20 cellular contexts compared by ENCODE assay signal in the genomic region with DNA sequence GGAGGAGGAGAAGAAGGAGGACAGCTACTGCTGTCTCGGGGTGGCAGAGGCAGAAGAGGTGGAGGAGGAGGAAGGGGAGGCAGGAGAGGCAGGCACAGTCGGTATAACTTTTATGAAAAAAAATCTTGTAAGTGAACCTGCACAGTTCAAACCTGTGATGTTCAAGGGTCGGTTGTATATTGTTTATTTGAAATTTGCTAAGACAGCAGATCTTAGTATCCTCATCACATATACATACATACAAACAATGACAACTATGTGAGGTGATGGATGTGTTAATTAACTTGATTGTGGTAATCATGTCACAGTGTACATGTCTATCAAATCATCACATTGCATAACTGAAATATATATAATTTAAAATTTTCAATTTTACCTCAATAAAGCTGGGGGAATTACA. TPM values are rescaled to one million over a fixed set of nuclear protein-coding genes. Genes with fewer than 3 reads are reported as not detected.
DNase-seq lines count a peak whose midpoint lies in the region; ATAC-seq and TF ChIP-seq lines count a peak whose summit lies in the region.
"Had no signal": no experiment of that assay in that cellular context is flagged by ENCODE, and none has a peak within 500 bp of the region (broad histone marks: within the 10 kb centered on the region; RNA-seq: fewer than 3 reads in every experiment).

No MANE protein-coding gene starts in this region.

- intact Hi-C loops in activated CD8-positive, alpha-beta T cell treated with anti-CD3 and anti-CD28 coated beads for 36 hours (cut with micrococcal nuclease) = no loop called here
- intact Hi-C loops in esophagus muscularis mucosa (cut with DNase I) (no loop called here), stomach (cut with DNase I; ENCODE audit: low total_unique reads) (no loop called here)

- H3K36me3 Mint-ChIP-seq in activated CD8-positive, alpha-beta T cell treated with anti-CD3 and anti-CD28 coated beads for 36 hours (ENCODE audit: low read depth) = peaks cover 44% of the 10 kb centered on the region
- H3K36me3 Mint-ChIP-seq in activated CD8-positive, alpha-beta T cell treated with anti-CD3 and anti-CD28 coated beads, Interleukin-2, amount 10 ng/mL, durations not matched to agents 7 days and 5 days (ENCODE audit: low read depth) = peaks cover 22% of the 10 kb centered on the region
- H3K36me3 Mint-ChIP-seq: natural killer cell treated with Interleukin-12 subunit alpha and Interleukin-12 subunit beta and Interleukin-15 and Interleukin-18, amount 100 ng/mL, for 72 hours had no signal

- H3K4me1 Mint-ChIP-seq in activated CD8-positive, alpha-beta T cell treated with anti-CD3 and anti-CD28 coated beads for 36 hours (ENCODE audit: low read depth) = peaks cover 91% of the 10 kb centered on the region
- H3K4me1 Mint-ChIP-seq in activated CD8-positive, alpha-beta T cell treated with anti-CD3 and anti-CD28 coated beads, Interleukin-2, amount 10 ng/mL, durations not matched to agents 7 days and 5 days (ENCODE audit: low read depth) = peaks cover 77% of the 10 kb centered on the region
- H3K4me1 Mint-ChIP-seq: activated B cell treated with CpG ODN at 0.5 μM for 24 hours had no signal

- H3K36me3 ChIP-seq in RWPE2 (ENCODE audit: low read depth) (peaks cover 90% of the 10 kb centered on the region), esophagus muscularis mucosa (peaks cover 0 to 10% (median 8%) of the 10 kb centered on the region in 4 donors), stomach (peaks cover 0 to 7% (median 2%) of the 10 kb centered on the region in 4 donors)

- peaks cover 100% of the 10 kb centered on the region for H3K4me1 ChIP-seq in RWPE2 (ENCODE audit: insufficient read depth, poor library complexity, severe bottlenecking)
- peaks cover 83 to 100% (median 99%) of the 10 kb centered on the region in 4 donors for H3K4me1 ChIP-seq in esophagus muscularis mucosa
- peaks cover 66 to 100% (median 87%) of the 10 kb centered on the region in 4 donors for H3K4me1 ChIP-seq in stomach

- TF ChIP-seq EP300 in esophagus muscularis mucosa (IDR thresholded peaks at IDR 0.05) (no peak), stomach (IDR thresholded peaks at IDR 0.05) (no peak)

- H3K4me3 Mint-ChIP-seq in activated CD8-positive, alpha-beta T cell treated with anti-CD3 and anti-CD28 coated beads for 36 hours = no peak overlapping the region
- no peak overlapping the region for H3K4me3 Mint-ChIP-seq in activated CD8-positive, alpha-beta T cell treated with anti-CD3 and anti-CD28 coated beads, Interleukin-2, amount 10 ng/mL, durations not matched to agents 7 days and 5 days
- H3K4me3 Mint-ChIP-seq: activated B cell treated with CpG ODN at 0.5 μM for 24 hours; activated T-helper 1 cell treated with anti-CD3 and anti-CD28 coated beads, Interleukin-12 subunit alpha, Interleukin-12 subunit beta, Interleukin-2, Interleukin-4 antibody, amounts not matched to agents 30 ng/mL and 10 ng/mL and 1 ng/mL, durations not matched to agents 14 hours and 24 hours and 36 hours; natural killer cell treated with Interleukin-12 subunit alpha and Interleukin-12 subunit beta and Interleukin-15 and Interleukin-18, amount 100 ng/mL, for 72 hours had no signal

- no peak overlapping the region for H3K4me3 ChIP-seq in RWPE2 (ENCODE audit: severe bottlenecking)
- H3K4me3 ChIP-seq in esophagus muscularis mucosa = no peak overlapping the region
- H3K4me3 ChIP-seq in stomach = no peak overlapping the region
- H3K4me3 ChIP-seq: testis had no signal

- no peaks in the 10 kb centered on the region for H3K9me3 Mint-ChIP-seq in activated CD8-positive, alpha-beta T cell treated with anti-CD3 and anti-CD28 coated beads for 36 hours
- H3K9me3 Mint-ChIP-seq in activated CD8-positive, alpha-beta T cell treated with anti-CD3 and anti-CD28 coated beads, Interleukin-2, amount 10 ng/mL, durations not matched to agents 7 days and 5 days (ENCODE audit: insufficient read depth) = no peaks in the 10 kb centered on the region
- H3K9me3 Mint-ChIP-seq: activated B cell treated with CpG ODN at 0.5 μM for 24 hours; activated T-helper 1 cell treated with anti-CD3 and anti-CD28 coated beads, Interleukin-12 subunit alpha, Interleukin-12 subunit beta, Interleukin-2, Interleukin-4 antibody, amounts not matched to agents 30 ng/mL and 10 ng/mL and 1 ng/mL, durations not matched to agents 14 hours and 24 hours and 36 hours; natural killer cell treated with Interleukin-12 subunit alpha and Interleukin-12 subunit beta and Interleukin-15 and Interleukin-18, amount 100 ng/mL, for 72 hours had no signal

- no peak for ATAC-seq in activated CD8-positive, alpha-beta T cell treated with anti-CD3 and anti-CD28 coated beads for 36 hours
- ATAC-seq in activated CD8-positive, alpha-beta T cell treated with anti-CD3 and anti-CD28 coated beads, Interleukin-2, amount 10 ng/mL, durations not matched to agents 7 days and 5 days = no peak
- ATAC-seq in RWPE2 (ENCODE audit: low read depth) = no peak
- ATAC-seq: natural killer cell treated with Interleukin-12 subunit alpha and Interleukin-12 subunit beta and Interleukin-15 and Interleukin-18, amount 100 ng/mL, for 72 hours; Right ventricle myocardium inferior had no signal

- no peak for TF ChIP-seq POLR2A in esophagus muscularis mucosa (IDR thresholded peaks at IDR 0.05; ENCODE audit: low read depth)
- TF ChIP-seq POLR2A in stomach (IDR thresholded peaks at IDR 0.05) = no peak

- POLR2A ChIA-PET in activated CD8-positive, alpha-beta T cell treated with anti-CD3 and anti-CD28 coated beads for 36 hours (lab: Charles Lee) = interaction anchor here (1.0 to 1.7 kb wide), 3 partner anchors 8 to 85 kb away, joined by 3 to 4 read pairs (median 4); no protein-coding TSS in a partner anchor
- POLR2A ChIA-PET in activated CD8-positive, alpha-beta T cell treated with anti-CD3 and anti-CD28 coated beads, Interleukin-2, amount 10 ng/mL, durations not matched to agents 7 days and 5 days (lab: Charles Lee) = interaction anchor here (1.3 to 2.1 kb wide), 2 partner anchors 9 to 32 kb away, joined by 3 to 18 read pairs; no protein-coding TSS in a partner anchor

- peak overlapping the region; percentile 56 for H3K27ac Mint-ChIP-seq in activated CD8-positive, alpha-beta T cell treated with anti-CD3 and anti-CD28 coated beads for 36 hours
- H3K27ac Mint-ChIP-seq in activated CD8-positive, alpha-beta T cell treated with anti-CD3 and anti-CD28 coated beads, Interleukin-2, amount 10 ng/mL, durations not matched to agents 7 days and 5 days = no peak overlapping the region
- H3K27ac Mint-ChIP-seq: activated B cell treated with CpG ODN at 0.5 μM for 24 hours; activated T-helper 1 cell treated with anti-CD3 and anti-CD28 coated beads, Interleukin-12 subunit alpha, Interleukin-12 subunit beta, Interleukin-2, Interleukin-4 antibody, amounts not matched to agents 30 ng/mL and 10 ng/mL and 1 ng/mL, durations not matched to agents 14 hours and 24 hours and 36 hours; natural killer cell treated with Interleukin-12 subunit alpha and Interleukin-12 subunit beta and Interleukin-15 and Interleukin-18, amount 100 ng/mL, for 72 hours had no signal

- H3K27me3 ChIP-seq in RWPE2 (ENCODE audit: insufficient read depth, poor library complexity, severe bottlenecking) (no peaks in the 10 kb centered on the region), esophagus muscularis mucosa (no peaks in the 10 kb centered on the region), stomach (no peaks in the 10 kb centered on the region)
- H3K27me3 ChIP-seq: testis had no signal

- TF ChIP-seq CTCF in activated CD8-positive, alpha-beta T cell treated with anti-CD3 and anti-CD28 coated beads for 36 hours (IDR thresholded peaks at IDR 0.05) = no peak
- TF ChIP-seq CTCF in RWPE2 (IDR thresholded peaks at IDR 0.05; ENCODE audit: poor library complexity, severe bottlenecking) (no peak), esophagus muscularis mucosa (IDR thresholded peaks at IDR 0.05) (no peak), stomach (IDR thresholded peaks at IDR 0.05) (no peak)

- DNase-seq in activated CD8-positive, alpha-beta T cell treated with anti-CD3 and anti-CD28 coated beads for 36 hours = no peak
- DNase-seq in activated CD8-positive, alpha-beta T cell treated with anti-CD3 and anti-CD28 coated beads, Interleukin-2, amount 10 ng/mL, durations not matched to agents 7 days and 5 days = no peak
- DNase-seq in RWPE2 (ENCODE audit: low spot score) (no peak), esophagus muscularis mucosa (ENCODE audit: extremely low spot score) (no peak), stomach (no peak), A172 (ENCODE audit: low spot score) (no peak), cerebellar cortex (ENCODE audit: low spot score) (no peak), cerebellar nuclear complex (lab: John Stamatoyannopoulos, UW) (no peak)
- DNase-seq: activated B cell treated with CpG ODN at 0.5 μM for 24 hours, Calu3, dermis blood vessel endothelial cell, mesendoderm, NCI-H1105, NCI-H2081, OCI-M1, T1000, testis had no signal

- CTCF ChIA-PET in activated CD8-positive, alpha-beta T cell treated with anti-CD3 and anti-CD28 coated beads for 36 hours (lab: Charles Lee) = interaction anchor here (2.0 to 3.0 kb wide), 3 partner anchors 9 to 50 kb away, joined by 8 to 10 read pairs (median 9); no protein-coding TSS in a partner anchor
- CTCF ChIA-PET in activated CD8-positive, alpha-beta T cell treated with anti-CD3 and anti-CD28 coated beads, Interleukin-2, amount 10 ng/mL, durations not matched to agents 7 days and 5 days (lab: Charles Lee) = interaction anchor here (1.5 to 2.5 kb wide), 4 partner anchors 10 to 34 kb away, joined by 5 to 9 read pairs (median 6); no protein-coding TSS in a partner anchor

- peak overlapping the region; percentile 98 for H3K27ac ChIP-seq in RWPE2 (ENCODE audit: poor library complexity, severe bottlenecking)
- peak overlapping the region; percentile 81 to 98 (median 97) for H3K27ac ChIP-seq in esophagus muscularis mucosa (replicated peaks in 1 of 4)
- peak overlapping the region in 3 of 5 donors; percentile 8 to 91 (median 14) for H3K27ac ChIP-seq in stomach

- H3K27me3 Mint-ChIP-seq in activated CD8-positive, alpha-beta T cell treated with anti-CD3 and anti-CD28 coated beads for 36 hours = no peaks in the 10 kb centered on the region
- no peaks in the 10 kb centered on the region for H3K27me3 Mint-ChIP-seq in activated CD8-positive, alpha-beta T cell treated with anti-CD3 and anti-CD28 coated beads, Interleukin-2, amount 10 ng/mL, durations not matched to agents 7 days and 5 days (ENCODE audit: low read depth)
- H3K27me3 Mint-ChIP-seq: natural killer cell treated with Interleukin-12 subunit alpha and Interleukin-12 subunit beta and Interleukin-15 and Interleukin-18, amount 100 ng/mL, for 72 hours had no signal

- 36% methylated on average over 3 of the region's 3 CpGs for WGBS in esophagus muscularis mucosa
- 66 to 73% (median 67%) methylated on average over 3 of the region's 3 CpGs for WGBS in stomach, 5 donors

- H3K9me3 ChIP-seq in RWPE2 (ENCODE audit: severe bottlenecking) (no peaks in the 10 kb centered on the region), esophagus muscularis mucosa (no peaks in the 10 kb centered on the region), stomach (no peaks in the 10 kb centered on the region)
- H3K9me3 ChIP-seq: testis had no signal

RNA-seq across cellular contexts. Expression of a gene that starts 19.0 kb away (rescaled TPM):
- 100 to 1,000 TPM; 214 TPM for total RNA-seq in activated CD8-positive, alpha-beta T cell treated with anti-CD3 and anti-CD28 coated beads for 36 hours
- total RNA-seq in activated CD8-positive, alpha-beta T cell treated with anti-CD3 and anti-CD28 coated beads, Interleukin-2, amount 10 ng/mL, durations not matched to agents 7 days and 5 days = 10 to 100 TPM; 51.4 to 56.1 TPM
- 1,000 to 10,000 TPM in 3 of 4 donors, 100 to 1,000 TPM in 1; 958 to 2,110 (median 1,439) TPM for total RNA-seq in esophagus muscularis mucosa
- 100 to 1,000 TPM; 191 to 504 (median 237) TPM for total RNA-seq in stomach
- polyA plus RNA-seq in stomach = 10 to 100 TPM; 25.7 to 87.7 (median 43.6) TPM
- total RNA-seq in A172 (2014; rRNA removed; shearing (Covaris generic)) = 146 and 148 TPM in 2 replicates

Comparison
In these comparisons a context has a peak if more than half of its experiments do, and no peak if none do; other contexts are left out.
1. H3K27ac ChIP-seq: peak in every context shown above with its lines; median percentile 98 in RWPE2; 97 in esophagus muscularis mucosa; 14 in stomach.